Comparison of ENCODE assay signal across 2 cellular contexts in genomic region chr17:31156864-31157263, GRCh38.
TF ChIP-seq lines count a peak whose summit lies in the region.

No MANE protein-coding gene starts in this region.

TF ChIP-seq in HEK293, 187 proteins besides CTCF, POLR2A, EP300 and RAD21:
- peak; percentile 24; the same call in 1 of the 2 replicates for TF ChIP-seq ZNF585B (tag by site-specific recombination; IDR thresholded peaks at IDR 0.05)
TF ChIP-seq in HEK293: peak in this region for 1; not testable (repeated sequence) for 186.

TF ChIP-seq in K562, 482 proteins besides CTCF, POLR2A, EP300 and RAD21:
- TF ChIP-seq ZNF24 (IDR thresholded peaks at IDR 0.05) = peak; percentile 78
